In the genomic region with DNA sequence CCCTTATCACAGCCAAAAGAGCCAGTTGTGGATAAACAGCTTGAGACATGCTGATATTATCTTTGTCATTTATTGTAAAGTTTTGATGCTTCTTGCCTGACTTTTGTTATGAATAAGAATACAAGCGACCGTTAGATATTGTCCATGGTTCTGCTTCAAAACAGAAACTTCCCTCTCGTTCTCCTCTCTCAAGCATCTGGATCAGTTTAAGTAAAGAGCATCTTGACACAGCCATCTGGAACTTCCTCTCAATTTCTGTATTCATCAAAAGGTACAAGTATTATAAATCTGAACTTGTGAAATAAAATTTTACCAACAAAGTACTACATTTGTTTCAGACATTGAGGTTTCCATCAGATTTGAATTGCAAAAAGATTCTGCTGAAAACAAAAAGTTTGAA, we compare ENCODE assay signal across 14 cellular contexts. TPM values are rescaled to one million over a fixed set of nuclear protein-coding genes. Genes with fewer than 3 reads are reported as not detected.
A peak's percentile ranks its signal among the peaks of the same experiment; 100 is the strongest.
DNase-seq lines count a peak whose midpoint lies in the region; FAIRE-seq and TF ChIP-seq lines count a peak whose summit lies in the region.
"Had no signal": no experiment of that assay in that cellular context is flagged by ENCODE, and none has a peak within 500 bp of the region (broad histone marks: within the 10 kb centered on the region; RNA-seq: fewer than 3 reads in every experiment).

No MANE protein-coding gene starts in this region.

- H3K9me3 ChIP-seq in SU-DHL-6 (ENCODE audit: insufficient read depth, low read length) (peaks cover 5% of the 10 kb centered on the region; the same call in 1 of the 2 replicates), prostate gland (no peaks in the 10 kb centered on the region)
- H3K9me3 ChIP-seq: HAP-1 had no signal

- peak; percentile 21 for FAIRE-seq in GM18507 (lab: Jason Lieb, UNC)
- FAIRE-seq: H1 had no signal

- intact Hi-C loops in prostate gland (cut with DNase I): no loop called here

- no peaks in the 10 kb centered on the region for H3K27me3 ChIP-seq in SU-DHL-6 (ENCODE audit: low read length)
- no peaks in the 10 kb centered on the region for H3K27me3 ChIP-seq in prostate gland (replicated peaks; ENCODE audit: insufficient read depth)

- peaks cover 3% of the 10 kb centered on the region for H3K4me1 ChIP-seq in prostate gland (replicated peaks)
- H3K4me1 ChIP-seq: HAP-1 had no signal

- no peak for TF ChIP-seq POLR2A in prostate gland (IDR thresholded peaks at IDR 0.05)

- no peak for TF ChIP-seq CTCF in SU-DHL-6 (IDR thresholded peaks at IDR 0.05; ENCODE audit: insufficient read depth, low read length, poor library complexity, severe bottlenecking)
- TF ChIP-seq CTCF in fibroblast of mammary gland (conservative IDR thresholded peaks at IDR 0.05; ENCODE audit: control insufficient read depth, insufficient read depth, low read depth, low read length): no peak
- no peak for TF ChIP-seq CTCF in prostate gland (IDR thresholded peaks at IDR 0.05)

- peak overlapping the region; percentile 13; the same call in 1 of the 2 replicates for H3K9ac ChIP-seq in SU-DHL-6 (ENCODE audit: low read length)

- H3K27ac ChIP-seq in SU-DHL-6 (ENCODE audit: low read depth, low read length): peak overlapping the region; percentile 82
- no peak overlapping the region for H3K27ac ChIP-seq in prostate gland

- H3K9me2 ChIP-seq in SU-DHL-6 (replicated peaks; ENCODE audit: insufficient read depth, low read length): no peaks in the 10 kb centered on the region

- DNase-seq in AG08395 (ENCODE audit: low spot score) (peak; percentile 36), GM18507 (ENCODE audit: extremely low spot score, insufficient read length, low read depth) (no peak), fibroblast of mammary gland (ENCODE audit: low read depth) (peak; percentile 5), prostate gland (ENCODE audit: low spot score) (no peak), HPDE6-E6E7 (ENCODE audit: extremely low spot score) (no peak)
- no peak for DNase-seq in central memory CD4-positive, alpha-beta T cell
- DNase-seq: 8988T; C1 segment of cervical spinal cord; Calu3; CD4-positive, alpha-beta T cell; DMS 273 treated with DMSO at 0.1 percent for 48 hours had no signal

- H3K4me2 ChIP-seq in SU-DHL-6 (ENCODE audit: low read depth, low read length, poor library complexity, severe bottlenecking): peak overlapping the region; percentile 34

- H3K4me3 ChIP-seq in SU-DHL-6 (ENCODE audit: insufficient read depth, low read length, poor library complexity, severe bottlenecking) (no peak overlapping the region), fibroblast of mammary gland (ENCODE audit: control insufficient read depth, low read depth, low read length) (no peak overlapping the region), prostate gland (no peak overlapping the region)
- H3K4me3 ChIP-seq: HAP-1 had no signal

- no peaks in the 10 kb centered on the region for H3K79me2 ChIP-seq in SU-DHL-6 (ENCODE audit: insufficient read depth, low read length)

- no peaks in the 10 kb centered on the region for H4K20me1 ChIP-seq in SU-DHL-6 (ENCODE audit: low read depth, low read length)

- peaks cover 14% of the 10 kb centered on the region; the same call in 1 of the 2 replicates for H3F3A ChIP-seq in SU-DHL-6 (ENCODE audit: insufficient read depth)

- H3K36me3 ChIP-seq in SU-DHL-6 (ENCODE audit: low read length) (no peaks in the 10 kb centered on the region; the same call in 1 of the 2 replicates), prostate gland (no peaks in the 10 kb centered on the region)
- H3K36me3 ChIP-seq: HAP-1 had no signal

- WGBS in prostate gland: 53% methylated on average over 3 of the region's 3 CpGs

- no peak overlapping the region for H2AFZ ChIP-seq in SU-DHL-6 (ENCODE audit: low read depth, low read length, severe bottlenecking)

RNA-seq across cellular contexts. Expression of gene CLDN14, which starts 36.3 kb away (rescaled TPM):
- total RNA-seq in prostate gland: not detected
- total RNA-seq: Calu3; CD4-positive, alpha-beta T cell; H1 had no signal

Comparison
In these comparisons a context has a peak if more than half of its experiments do, and no peak if none do; other contexts are left out.
1. DNase-seq: peak in AG08395 (single experiment) and fibroblast of mammary gland (single experiment); none in GM18507 (single experiment), central memory CD4-positive, alpha-beta T cell (single experiment), prostate gland (single experiment) and HPDE6-E6E7 (single experiment).